Comparison of ENCODE assay signal across 8 cellular contexts in the genomic region with DNA sequence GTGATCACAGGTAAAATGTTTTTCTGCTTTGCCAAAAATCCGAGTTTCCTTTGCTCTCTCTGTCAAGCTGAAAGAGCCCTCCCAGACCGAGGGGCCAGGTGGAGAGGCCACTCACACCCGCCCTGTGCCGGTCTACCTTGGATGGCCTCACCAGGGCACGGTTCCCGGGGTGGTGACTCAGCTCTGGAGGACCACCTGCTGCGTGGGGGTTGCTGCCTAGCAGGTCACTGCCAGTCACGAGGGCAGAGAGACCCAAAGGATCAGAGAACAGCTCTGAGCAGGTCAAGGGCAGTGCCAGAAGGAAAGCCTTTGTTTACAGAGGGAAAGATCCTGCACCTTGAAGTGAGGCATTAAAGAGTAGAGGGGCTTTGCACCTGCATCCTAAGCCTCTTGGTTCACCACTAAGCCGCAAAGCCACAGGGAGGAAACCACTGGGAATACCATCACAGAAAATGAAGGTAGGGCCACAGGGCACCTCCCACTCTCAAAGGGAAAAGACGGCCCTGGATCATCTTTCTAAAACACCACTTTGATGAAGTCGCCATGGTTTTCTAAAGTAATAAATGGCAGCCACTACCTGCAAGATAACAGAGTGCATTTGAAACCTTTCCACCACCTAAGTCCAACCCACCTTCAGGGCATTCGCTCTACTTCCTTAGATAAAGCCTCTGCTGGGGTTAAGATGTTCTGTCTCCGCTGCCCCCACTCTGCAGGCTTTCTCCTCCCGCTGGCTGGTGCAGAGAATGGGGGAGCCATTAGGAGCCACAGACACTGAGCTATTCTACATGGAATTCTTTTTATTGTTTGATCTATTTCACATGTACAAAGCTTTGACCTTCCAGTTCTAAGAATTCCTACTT.
DNase-seq lines count a peak whose midpoint lies in the region; ATAC-seq, FAIRE-seq and TF ChIP-seq lines count a peak whose summit lies in the region.

No MANE protein-coding gene starts in this region.

- H3K4me1 Mint-ChIP-seq in endodermal cell: peaks cover 20% of the 10 kb centered on the region

- H3K9me3 Mint-ChIP-seq in endodermal cell: no peaks in the 10 kb centered on the region

- WGBS in endodermal cell (ENCODE audit: insufficient coverage in 1 of 2, insufficient read length in 1 of 2), 2 experiments: 69 to 71% methylated on average over 8 to 14 of the region's 14 CpGs

- DNase-seq in H54 (ENCODE audit: insufficient read length, low spot score): peak; percentile 47
- DNase-seq in RWPE1 (ENCODE audit: low spot score): no peak
- no peak for DNase-seq in effector memory CD4-positive, alpha-beta T cell
- DNase-seq in GM12892 (ENCODE audit: insufficient read length): no peak
- no peak for DNase-seq in superior temporal gyrus (ENCODE audit: extremely low spot score)
- no peak for DNase-seq in endodermal cell

- TF ChIP-seq CTCF in RWPE1 (conservative IDR thresholded peaks at IDR 0.05; ENCODE audit: low read depth): no peak
- TF ChIP-seq CTCF in neutrophil (IDR thresholded peaks at IDR 0.05): no peak
- no peak for TF ChIP-seq CTCF in endodermal cell (conservative IDR thresholded peaks at IDR 0.05)

- H3K36me3 ChIP-seq in effector memory CD4-positive, alpha-beta T cell (ENCODE audit: control insufficient read depth, insufficient read depth, low read length): peaks cover 40% of the 10 kb centered on the region
- peaks cover 60% of the 10 kb centered on the region for H3K36me3 ChIP-seq in neutrophil
- H3K36me3 ChIP-seq in endodermal cell (ENCODE audit: control insufficient read depth, insufficient read depth, low read length): no peaks in the 10 kb centered on the region

- CTCF ChIA-PET in RWPE1 (lab: Yijun Ruan, JAX): no interaction called here

- H3K4me3 ChIP-seq in effector memory CD4-positive, alpha-beta T cell (ENCODE audit: insufficient read depth, low read depth, low read length, poor library complexity, severe bottlenecking): no peak overlapping the region
- H3K4me3 ChIP-seq in neutrophil (ENCODE audit: low read depth in 1 of 2, low read length in 1 of 2) (no peak overlapping the region), endodermal cell (ENCODE audit: low read length) (no peak overlapping the region)

- H3K27me3 Mint-ChIP-seq in endodermal cell (ENCODE audit: insufficient read depth): peaks cover 2% of the 10 kb centered on the region

- POLR2A ChIA-PET in RWPE1 (lab: Yijun Ruan, JAX; ENCODE audit: low non-redundant PET): no interaction called here

- no peak for ATAC-seq in GM21526 (IDR thresholded peaks at IDR 0.05; ENCODE audit: low FRiP score, unreplicated experiment)

- H3K4me1 ChIP-seq in effector memory CD4-positive, alpha-beta T cell (ENCODE audit: control insufficient read depth, insufficient read depth, low read length, poor library complexity, severe bottlenecking): peaks cover 32% of the 10 kb centered on the region
- H3K4me1 ChIP-seq in neutrophil (ENCODE audit: control insufficient read depth in 1 of 2, insufficient read depth in 1 of 2, low read depth in 1 of 2, low read length in 1 of 2): peaks cover 13 to 18% of the 10 kb centered on the region in 2 experiments
- H3K4me1 ChIP-seq in endodermal cell (ENCODE audit: control insufficient read depth, insufficient read depth, low read length): no peaks in the 10 kb centered on the region

- H3K27ac Mint-ChIP-seq in endodermal cell: no peak overlapping the region

- FAIRE-seq in H54 (lab: Jason Lieb, UNC) (no peak), GM12892 (lab: Jason Lieb, UNC) (no peak)

- H3K27me3 ChIP-seq in effector memory CD4-positive, alpha-beta T cell (replicated peaks; ENCODE audit: control insufficient read depth, insufficient read depth, low read length, poor library complexity, severe bottlenecking): no peaks in the 10 kb centered on the region
- H3K27me3 ChIP-seq in neutrophil: no peaks in the 10 kb centered on the region
- no peaks in the 10 kb centered on the region for H3K27me3 ChIP-seq in endodermal cell (ENCODE audit: control insufficient read depth, insufficient read depth, low read length, poor library complexity, severe bottlenecking)

- no peak overlapping the region for H3K9ac ChIP-seq in endodermal cell (ENCODE audit: extremely low read depth, low read length, poor library complexity, severe bottlenecking)

- no peak for TF ChIP-seq POLR2A in H54 (IDR thresholded peaks at IDR 0.05; ENCODE audit: low read depth, low read length)
- TF ChIP-seq POLR2A in GM12892 (IDR thresholded peaks at IDR 0.05; ENCODE audit: low read depth, low read length): no peak

- H3K4me3 Mint-ChIP-seq in endodermal cell: no peak overlapping the region

- H3K9me3 ChIP-seq in effector memory CD4-positive, alpha-beta T cell (ENCODE audit: control insufficient read depth, low read length): no peaks in the 10 kb centered on the region
- no peaks in the 10 kb centered on the region for H3K9me3 ChIP-seq in neutrophil
- H3K9me3 ChIP-seq in endodermal cell (ENCODE audit: control insufficient read depth, low read length): no peaks in the 10 kb centered on the region

- no peaks in the 10 kb centered on the region for H3K36me3 Mint-ChIP-seq in endodermal cell (ENCODE audit: low read depth)

- H3K27ac ChIP-seq in RWPE1 (peak overlapping the region; percentile 87), neutrophil (peak overlapping the region; percentile 34), endodermal cell (ENCODE audit: low read depth, low read length) (no peak overlapping the region)
- H3K27ac ChIP-seq in effector memory CD4-positive, alpha-beta T cell (ENCODE audit: insufficient read depth, low read length, poor library complexity, severe bottlenecking): peak overlapping the region; percentile 27
